ENCODE assay signal across 8 cellular contexts in genomic region chr1:40160806-40161124, GRCh38. TPM values are rescaled to one million over a fixed set of nuclear protein-coding genes. Genes with fewer than 3 reads are reported as not detected.
A peak's percentile ranks its signal among the peaks of the same experiment; 100 is the strongest.
DNase-seq lines count a peak whose midpoint lies in the region; ATAC-seq and TF ChIP-seq lines count a peak whose summit lies in the region.

No MANE protein-coding gene starts in this region.

- no peak overlapping the region for H3K4me3 Mint-ChIP-seq in endothelial cell (ENCODE audit: unreplicated experiment)

- peak overlapping the region; percentile 91 for H3K4me2 ChIP-seq in Loucy (ENCODE audit: low read depth, low read length, poor library complexity, severe bottlenecking)
- H3K4me2 ChIP-seq in neural cell (ENCODE audit: low read length) = peak overlapping the region; percentile 40

- H3K4me1 Mint-ChIP-seq in endothelial cell (ENCODE audit: unreplicated experiment) = peaks cover 16% of the 10 kb centered on the region

- H3K9me3 ChIP-seq in Loucy (ENCODE audit: insufficient read depth, low read depth, low read length) (no peaks in the 10 kb centered on the region), neural cell (ENCODE audit: low read length) (no peaks in the 10 kb centered on the region)

- no peak for ATAC-seq in HG02973 (IDR thresholded peaks at IDR 0.05; ENCODE audit: unreplicated experiment)

- H3K4me3 ChIP-seq in AG09309 (ENCODE audit: control insufficient read depth, low read depth, low read length) (peak overlapping the region; percentile 69), Loucy (ENCODE audit: low read length, poor library complexity, severe bottlenecking) (peak overlapping the region; percentile 90), neural cell (ENCODE audit: low read length) (peak overlapping the region; percentile 90)

- peaks cover 27% of the 10 kb centered on the region for H3K4me1 ChIP-seq in Loucy (ENCODE audit: insufficient read depth, low read length, poor library complexity, severe bottlenecking)

- peaks cover 45% of the 10 kb centered on the region for H4K20me1 ChIP-seq in Loucy (ENCODE audit: insufficient read depth, low read length, poor library complexity, severe bottlenecking)
- no peaks in the 10 kb centered on the region for H4K20me1 ChIP-seq in neural cell (ENCODE audit: insufficient read depth)

- H3K27me3 Mint-ChIP-seq in endothelial cell (ENCODE audit: unreplicated experiment) = peaks cover 2% of the 10 kb centered on the region

- peak overlapping the region; percentile 89 for H3K27ac ChIP-seq in neural cell (ENCODE audit: low read length)

- H3K9me2 ChIP-seq in Loucy (replicated peaks; ENCODE audit: low read depth, low read length) = no peaks in the 10 kb centered on the region
- no peaks in the 10 kb centered on the region for H3K9me2 ChIP-seq in neural cell (ENCODE audit: insufficient read depth, low read length)

- DNase-seq in AG09309 (ENCODE audit: low read depth) = no peak
- no peak for DNase-seq in endothelial cell (ENCODE audit: low spot score)
- DNase-seq in NCI-H748 treated with DMSO at 0.1 percent for 48 hours (lab: John Stamatoyannopoulos, UW) = no peak
- DNase-seq in DMS153 (lab: John Stamatoyannopoulos, UW) = no peak
- DNase-seq in NCI-H69 (lab: John Stamatoyannopoulos, UW) = no peak

- H2AFZ ChIP-seq in Loucy (ENCODE audit: low read length) (peak overlapping the region; percentile 95), neural cell (ENCODE audit: low read depth, low read length) (peak overlapping the region; percentile 71)

- no peaks in the 10 kb centered on the region for H3K36me3 Mint-ChIP-seq in endothelial cell (ENCODE audit: low read depth, unreplicated experiment)

- H3K27me3 ChIP-seq in Loucy (ENCODE audit: insufficient read depth, low read length, poor library complexity, severe bottlenecking) (no peaks in the 10 kb centered on the region), neural cell (ENCODE audit: insufficient read depth, low read depth, low read length) (no peaks in the 10 kb centered on the region)

- H3K27ac Mint-ChIP-seq in endothelial cell (ENCODE audit: unreplicated experiment) = peak overlapping the region; percentile 99

- no peak for TF ChIP-seq CTCF in AG09309 (IDR thresholded peaks at IDR 0.05; ENCODE audit: control insufficient read depth, insufficient read depth, low read depth, low read length, missing control alignments)
- no peak for TF ChIP-seq CTCF in Loucy (conservative IDR thresholded peaks at IDR 0.05; ENCODE audit: low read length)
- no peak for TF ChIP-seq CTCF in endothelial cell (IDR thresholded peaks at IDR 0.05; ENCODE audit: unreplicated experiment)
- TF ChIP-seq CTCF in neural cell (IDR thresholded peaks at IDR 0.05; ENCODE audit: poor library complexity, severe bottlenecking) = no peak

- TF ChIP-seq RAD21 in neural cell (conservative IDR thresholded peaks at IDR 0.05) = no peak

- no peaks in the 10 kb centered on the region for H3K9me3 Mint-ChIP-seq in endothelial cell (ENCODE audit: unreplicated experiment)

- no peak for TF ChIP-seq EP300 in neural cell (conservative IDR thresholded peaks at IDR 0.05; ENCODE audit: poor library complexity, severe bottlenecking)

- H3F3A ChIP-seq in Loucy (ENCODE audit: low read depth) (no peaks in the 10 kb centered on the region), neural cell (ENCODE audit: insufficient read depth, low read length, poor library complexity, severe bottlenecking) (no peaks in the 10 kb centered on the region)

- H3K9ac ChIP-seq in Loucy (ENCODE audit: low read depth, low read length, poor library complexity, severe bottlenecking) = peak overlapping the region; percentile 85
- H3K9ac ChIP-seq in neural cell (ENCODE audit: low read length) = peak overlapping the region; percentile 98

- H3K79me2 ChIP-seq in Loucy (ENCODE audit: insufficient read depth, low read length) (peaks cover 47% of the 10 kb centered on the region), neural cell (replicated peaks; ENCODE audit: insufficient read depth, low read length) (peaks cover 41% of the 10 kb centered on the region)

- H3K36me3 ChIP-seq in Loucy (ENCODE audit: insufficient read depth, low read length) (no peaks in the 10 kb centered on the region), neural cell (ENCODE audit: insufficient read depth, low read length) (no peaks in the 10 kb centered on the region)

TF ChIP-seq in neural cell, 6 proteins besides CTCF, POLR2A, EP300 and RAD21:
- no peak for TF ChIP-seq EZH2 (IDR thresholded peaks at IDR 0.05; ENCODE audit: borderline replicate concordance, insufficient read depth, low read length, poor library complexity, severe bottlenecking)
- TF ChIP-seq TAF1 (IDR thresholded peaks at IDR 0.05; ENCODE audit: low read depth) = no peak
- no peak for TF ChIP-seq REST (IDR thresholded peaks at IDR 0.05; ENCODE audit: borderline replicate concordance)
- TF ChIP-seq SMC3 (conservative IDR thresholded peaks at IDR 0.05; ENCODE audit: poor library complexity) = no peak
- no peak for TF ChIP-seq POLR2AphosphoS5 (IDR thresholded peaks at IDR 0.05)
- no peak for TF ChIP-seq MXI1 (conservative IDR thresholded peaks at IDR 0.05; ENCODE audit: poor library complexity, severe bottlenecking)
TF ChIP-seq in neural cell: peak in this region for 0.

RNA-seq across cellular contexts. Expression of gene RLF, which starts 0.4 kb away (rescaled TPM):
- total RNA-seq in endothelial cell (ENCODE audit: unreplicated experiment) = 18.0 TPM
- polyA plus RNA-seq in neural cell = 23.4 and 26.7 TPM in 2 replicates
- 107 and 110 TPM in 2 replicates for polyA minus RNA-seq in neural cell
